ENCODE assay signal across 18 cellular contexts in genomic region chr2:155099784-155100183, GRCh38.
DNase-seq lines count a peak whose midpoint lies in the region; ATAC-seq and TF ChIP-seq lines count a peak whose summit lies in the region.
"Had no signal": no experiment of that assay in that cellular context is flagged by ENCODE, and none has a peak within 500 bp of the region (broad histone marks: within the 10 kb centered on the region; RNA-seq: fewer than 3 reads in every experiment).

No MANE protein-coding gene starts in this region.

- DNase-seq in A172 (ENCODE audit: low spot score) (peak; percentile 80), HS-27A (ENCODE audit: low read depth) (peak; percentile 5), WTC11 (ENCODE audit: low spot score) (peak; percentile 55), iPS DF 19.7 (ENCODE audit: low read depth, low spot score) (peak; percentile 35), GDM1 (lab: John Stamatoyannopoulos, UW) (no peak)
- DNase-seq in activated naive CD8-positive, alpha-beta T cell treated with anti-CD3 and anti-CD28 coated beads for 36 hours: no peak
- DNase-seq in activated naive CD4-positive, alpha-beta T cell (lab: John Stamatoyannopoulos, UW): no peak
- DNase-seq: activated gamma-delta T cell treated with Interleukin-2 at 50 U/mL for 16 hours; CD4-positive, alpha-beta memory T cell; NCI-H1694; NCI-H524; ovary; small intestine; upper lobe of left lung; WERI-Rb-1 had no signal

- no peak overlapping the region for H3K27ac Mint-ChIP-seq in WTC11
- H3K27ac Mint-ChIP-seq in activated naive CD8-positive, alpha-beta T cell treated with anti-CD3 and anti-CD28 coated beads for 36 hours: no peak overlapping the region
- H3K27ac Mint-ChIP-seq: brain; CD4-positive, alpha-beta memory T cell had no signal

- no peak overlapping the region for H3K4me3 Mint-ChIP-seq in WTC11
- no peak overlapping the region for H3K4me3 Mint-ChIP-seq in activated naive CD8-positive, alpha-beta T cell treated with anti-CD3 and anti-CD28 coated beads for 36 hours
- H3K4me3 Mint-ChIP-seq: brain; CD4-positive, alpha-beta memory T cell had no signal

- H3K4me1 Mint-ChIP-seq in WTC11: peaks cover 14% of the 10 kb centered on the region
- no peaks in the 10 kb centered on the region for H3K4me1 Mint-ChIP-seq in activated naive CD8-positive, alpha-beta T cell treated with anti-CD3 and anti-CD28 coated beads for 36 hours
- H3K4me1 Mint-ChIP-seq: brain; CD4-positive, alpha-beta memory T cell had no signal

- POLR2A ChIA-PET in WTC11 (lab: Charles Lee): no interaction called here

- ATAC-seq in WTC11: peak; percentile 88
- no peak for ATAC-seq in GM18502 (IDR thresholded peaks at IDR 0.05; ENCODE audit: poor library complexity, unreplicated experiment)
- ATAC-seq: Panc1 had no signal

- peaks cover 37% of the 10 kb centered on the region for H3K36me3 Mint-ChIP-seq in WTC11
- H3K36me3 Mint-ChIP-seq in activated naive CD8-positive, alpha-beta T cell treated with anti-CD3 and anti-CD28 coated beads for 36 hours: no peaks in the 10 kb centered on the region
- H3K36me3 Mint-ChIP-seq: CD4-positive, alpha-beta memory T cell had no signal

- H3K9me3 Mint-ChIP-seq in WTC11: peaks cover 50% of the 10 kb centered on the region
- H3K9me3 Mint-ChIP-seq in activated naive CD8-positive, alpha-beta T cell treated with anti-CD3 and anti-CD28 coated beads for 36 hours: peaks cover 1% of the 10 kb centered on the region

- CTCF ChIA-PET in WTC11 (lab: Charles Lee): no interaction called here

- no peak for TF ChIP-seq CTCF in WTC11 (IDR thresholded peaks at IDR 0.05)

- no peaks in the 10 kb centered on the region for H3K27me3 Mint-ChIP-seq in WTC11 (ENCODE audit: low read depth)
- no peaks in the 10 kb centered on the region for H3K27me3 Mint-ChIP-seq in activated naive CD8-positive, alpha-beta T cell treated with anti-CD3 and anti-CD28 coated beads for 36 hours
- H3K27me3 Mint-ChIP-seq: brain; CD4-positive, alpha-beta memory T cell had no signal

TF ChIP-seq in WTC11, 78 proteins besides CTCF, POLR2A, EP300 and RAD21:
- TF ChIP-seq USF2 (CRISPR knock-in tag; IDR thresholded peaks at IDR 0.05) (peak; percentile 48), IRF1 (CRISPR knock-in tag; IDR thresholded peaks at IDR 0.05) (no peak)
TF ChIP-seq in WTC11: peak in this region for 1.

Comparison
In these comparisons a context has a peak if more than half of its experiments do, and no peak if none do; other contexts are left out.
1. DNase-seq: peak in A172 (single experiment), HS-27A (single experiment), WTC11 (single experiment) and iPS DF 19.7 (single experiment); none in activated naive CD8-positive, alpha-beta T cell treated with anti-CD3 and anti-CD28 coated beads for 36 hours (single experiment), activated naive CD4-positive, alpha-beta T cell (0 of 4) and GDM1 (single experiment).